Comparison of ENCODE assay signal across 30 cellular contexts in genomic region chr10:127687548-127687947, GRCh38. TPM values are rescaled to one million over a fixed set of nuclear protein-coding genes. Genes with fewer than 3 reads are reported as not detected.
DNase-seq lines count a peak whose midpoint lies in the region; ATAC-seq and TF ChIP-seq lines count a peak whose summit lies in the region.
"Had no signal": no experiment of that assay in that cellular context is flagged by ENCODE, and none has a peak within 500 bp of the region (broad histone marks: within the 10 kb centered on the region; RNA-seq: fewer than 3 reads in every experiment).

No MANE protein-coding gene starts in this region.

- H3K4me1 ChIP-seq in left lung (no peaks in the 10 kb centered on the region), lower lobe of right lung (no peaks in the 10 kb centered on the region), mesendoderm (ENCODE audit: control insufficient read depth, low read depth, low read length) (no peaks in the 10 kb centered on the region), thyroid gland (peaks cover 5 to 6% of the 10 kb centered on the region in 2 donors)
- H3K4me1 ChIP-seq: BE2C, BLaER1 had no signal

- H2AK5ac ChIP-seq in mesendoderm (ENCODE audit: low read length), result no peak overlapping the region

- no peaks in the 10 kb centered on the region for H3K79me1 ChIP-seq in mesendoderm (ENCODE audit: low read length)

- TF ChIP-seq POLR2A in thyroid gland (IDR thresholded peaks at IDR 0.05), result no peak

- H4K5ac ChIP-seq in mesendoderm (ENCODE audit: low read length), result no peak overlapping the region

- H3K9me3 ChIP-seq in left lung (no peaks in the 10 kb centered on the region), lower lobe of right lung (no peaks in the 10 kb centered on the region), thyroid gland (no peaks in the 10 kb centered on the region)
- H3K9me3 ChIP-seq: BE2C, BLaER1 had no signal

- TF ChIP-seq CTCF in left lung (IDR thresholded peaks at IDR 0.05) (no peak), lower lobe of right lung (IDR thresholded peaks at IDR 0.05) (no peak), thyroid gland (IDR thresholded peaks at IDR 0.05) (no peak)

- H4K8ac ChIP-seq in mesendoderm (ENCODE audit: low read depth, low read length), result no peak overlapping the region

- no CpG with 5 or more reads among the region's 6 CpGs for WGBS in mesendoderm (ENCODE audit: extremely low coverage, insufficient coverage, low lambda C conversion rate)
- 18 to 36% methylated on average over 6 of the region's 6 CpGs for WGBS in thyroid gland, 2 donors

- peak; percentile 97 for ATAC-seq in left lung
- peak; percentile 85 to 92 for ATAC-seq in lower lobe of right lung
- ATAC-seq: GM12878 had no signal

- no peaks in the 10 kb centered on the region for H3K27me3 ChIP-seq in left lung
- no peaks in the 10 kb centered on the region for H3K27me3 ChIP-seq in lower lobe of right lung (ENCODE audit: low read depth)
- H3K27me3 ChIP-seq in mesendoderm (ENCODE audit: insufficient read depth, low read length, poor library complexity), result no peaks in the 10 kb centered on the region
- H3K27me3 ChIP-seq in thyroid gland, result no peaks in the 10 kb centered on the region
- H3K27me3 ChIP-seq: BE2C, BLaER1 had no signal

- H3K4me2 ChIP-seq in mesendoderm (ENCODE audit: low read length), result no peak overlapping the region
- H3K4me2 ChIP-seq: BLaER1 had no signal

- DNase-seq in left lung (no peak), lower lobe of right lung (no peak), mesendoderm (peak; percentile 6), thyroid gland (peak; percentile 47 to 56), NCI-H2196 (lab: John Stamatoyannopoulos, UW; ENCODE audit: unreplicated experiment) (no peak), NCI-H1105 treated with DMSO at 0.1 percent for 48 hours (lab: John Stamatoyannopoulos, UW) (no peak)
- DNase-seq in activated CD4-positive, alpha-beta T cell treated with anti-CD3 and anti-CD28 coated beads, Interleukin-2, amount 50 U/mL, for 4 hours, result no peak
- DNase-seq in activated naive CD4-positive, alpha-beta T cell treated with anti-CD3 and anti-CD28 coated beads, Interleukin-2, amount 50 U/mL, for 16 hours, result no peak
- DNase-seq: 8988T; ACHN; BE2C; C1 segment of cervical spinal cord; CD4-positive, alpha-beta memory T cell; CD4-positive, CD25-positive, alpha-beta regulatory T cell; CD8-positive, alpha-beta memory T cell; COR-L47; DMS 273 treated with DMSO at 0.1 percent for 48 hours; DMS153; DMS53; DMS79; DND-41; EL; GDM1 had no signal

- no peak overlapping the region for H3K4ac ChIP-seq in mesendoderm (ENCODE audit: low read depth, low read length)

- H3K27ac ChIP-seq in left lung, result no peak overlapping the region
- H3K27ac ChIP-seq in lower lobe of right lung, result no peak overlapping the region
- H3K27ac ChIP-seq in mesendoderm (ENCODE audit: low read depth, low read length), result no peak overlapping the region
- H3K27ac ChIP-seq in thyroid gland, result no peak overlapping the region
- H3K27ac ChIP-seq: BLaER1 had no signal

- intact Hi-C loops in left lung (cut with DNase I), result no loop called here
- intact Hi-C loops in lower lobe of right lung (cut with DNase I), result no loop called here
- intact Hi-C loops in thyroid gland (cut with DNase I), result no loop called here

- H3K4me3 ChIP-seq in left lung (no peak overlapping the region), lower lobe of right lung (no peak overlapping the region), mesendoderm (ENCODE audit: low read length) (no peak overlapping the region), thyroid gland (replicated peaks in 1 of 3) (no peak overlapping the region)
- H3K4me3 ChIP-seq: BLaER1, GM12878 had no signal

- H3K18ac ChIP-seq in mesendoderm (ENCODE audit: low read length), result no peak overlapping the region

- H3K36me3 ChIP-seq in left lung (no peaks in the 10 kb centered on the region), lower lobe of right lung (no peaks in the 10 kb centered on the region), mesendoderm (ENCODE audit: control insufficient read depth, insufficient read depth, low read length) (no peaks in the 10 kb centered on the region), thyroid gland (no peaks in the 10 kb centered on the region)
- H3K36me3 ChIP-seq: BE2C, BLaER1 had no signal

- no peak overlapping the region for H3K9ac ChIP-seq in mesendoderm (ENCODE audit: low read length)
- H3K9ac ChIP-seq: BLaER1 had no signal

- H3K23ac ChIP-seq in mesendoderm (ENCODE audit: low read length), result no peak overlapping the region

- no peak overlapping the region for H2BK120ac ChIP-seq in mesendoderm (ENCODE audit: low read depth, low read length)

- no peaks in the 10 kb centered on the region for H3K79me2 ChIP-seq in mesendoderm (ENCODE audit: control insufficient read depth, insufficient read depth, low read length)

- H2BK15ac ChIP-seq in mesendoderm (replicated peaks; ENCODE audit: low read depth), result no peak overlapping the region

- no peak overlapping the region for H3K56ac ChIP-seq in mesendoderm (ENCODE audit: low read length)

- H2BK5ac ChIP-seq in mesendoderm (ENCODE audit: low read length), result no peak overlapping the region

RNA-seq across cellular contexts. Expression of gene FOXI2, which starts 49.4 kb away (rescaled TPM):
- total RNA-seq in left lung (not detected), lower lobe of right lung (not detected), thyroid gland (under 1 TPM in 1 of 4 donors, not detected in 3; 0.15 TPM)
- polyA plus RNA-seq in mesendoderm (2013, experiment 1 of 2), result 0.17 TPM
- 0.14 TPM for polyA plus RNA-seq in mesendoderm (2013, experiment 2 of 2)
- total RNA-seq: A673; CD4-positive, alpha-beta memory T cell; CD4-positive, CD25-positive, alpha-beta regulatory T cell; CD8-positive, alpha-beta memory T cell; Daoy; G401; GM12878 had no signal
- polyA plus RNA-seq: AG04450; CD14-positive monocyte; CD4-positive, alpha-beta memory T cell; CD4-positive, CD25-positive, alpha-beta regulatory T cell; CD8-positive, alpha-beta memory T cell; GM12878 had no signal

Comparison
In these comparisons a context has a peak if more than half of its experiments do, and no peak if none do; other contexts are left out.
1. DNase-seq: peak in mesendoderm (single experiment) and thyroid gland (2 of 2); none in left lung (0 of 2), lower lobe of right lung (single experiment), NCI-H2196 (single experiment), activated CD4-positive, alpha-beta T cell treated with anti-CD3 and anti-CD28 coated beads, Interleukin-2, amount 50 U/mL, for 4 hours (0 of 2), NCI-H1105 treated with DMSO at 0.1 percent for 48 hours (single experiment) and activated naive CD4-positive, alpha-beta T cell treated with anti-CD3 and anti-CD28 coated beads, Interleukin-2, amount 50 U/mL, for 16 hours (single experiment).